11 cellular contexts compared by ENCODE assay signal in genomic region chr22:42962295-42963230, GRCh38. TPM values are rescaled to one million over a fixed set of nuclear protein-coding genes. Genes with fewer than 3 reads are reported as not detected.
DNase-seq lines count a peak whose midpoint lies in the region; ATAC-seq and TF ChIP-seq lines count a peak whose summit lies in the region.
"Had no signal": no experiment of that assay in that cellular context is flagged by ENCODE, and none has a peak within 500 bp of the region (broad histone marks: within the 10 kb centered on the region; RNA-seq: fewer than 3 reads in every experiment).

No MANE protein-coding gene starts in this region.

- H3K4me3 Mint-ChIP-seq in H9 (no peak overlapping the region), T-helper 17 cell (no peak overlapping the region), T-cell (no peak overlapping the region)

- H3K4ac ChIP-seq in H9 (ENCODE audit: low read depth, low read length) = no peak overlapping the region

- in situ Hi-C loops in gastrocnemius medialis (cut with MboI; ENCODE audit: low sequenced_read_pairs in 4 of 4) = loop anchor here in 1 of 4 donors (25.0 kb wide), 1 partner anchor 100 kb away; the partner anchor contains the start of gene ARFGAP3

- H3K27me3 ChIP-seq in H9 (ENCODE audit: insufficient read depth, low read length) (no peaks in the 10 kb centered on the region), heart right ventricle (no peaks in the 10 kb centered on the region), gastrocnemius medialis (no peaks in the 10 kb centered on the region), uterus (no peaks in the 10 kb centered on the region)

- no peak overlapping the region for H4K5ac ChIP-seq in H9 (ENCODE audit: insufficient read length, low read depth, low read length)

- H3K79me2 ChIP-seq in H9 (ENCODE audit: insufficient read depth, low read length) = no peaks in the 10 kb centered on the region; the same call in 1 of the 2 replicates

- no peaks in the 10 kb centered on the region for H3K23me2 ChIP-seq in H9 (ENCODE audit: insufficient read length, low read depth, low read length, poor library complexity, severe bottlenecking)

- no peak overlapping the region for H3T11ph ChIP-seq in H9 (ENCODE audit: low read length)

- no peaks in the 10 kb centered on the region for H3K9me3 ChIP-seq in H9 (ENCODE audit: control insufficient read depth, low read depth, low read length)
- no peaks in the 10 kb centered on the region for H3K9me3 ChIP-seq in T-helper 17 cell (ENCODE audit: control insufficient read depth, low read length, poor library complexity, severe bottlenecking)
- H3K9me3 ChIP-seq in heart right ventricle = no peaks in the 10 kb centered on the region
- H3K9me3 ChIP-seq in gastrocnemius medialis = no peaks in the 10 kb centered on the region
- no peaks in the 10 kb centered on the region for H3K9me3 ChIP-seq in uterus

- H3K4me3 ChIP-seq in heart right ventricle (no peak overlapping the region), gastrocnemius medialis (no peak overlapping the region), uterus (no peak overlapping the region)

- H3K56ac ChIP-seq in H9 (ENCODE audit: insufficient read length, low read depth, low read length) = no peak overlapping the region

- H3K36me3 ChIP-seq in heart right ventricle (peaks cover 0 to 12% (median 0%) of the 10 kb centered on the region in 9 donors), gastrocnemius medialis (no peaks in the 10 kb centered on the region), uterus (no peaks in the 10 kb centered on the region)

- H2BK12ac ChIP-seq in H9 (ENCODE audit: insufficient read length, low read depth, low read length) = no peak overlapping the region

- no peak overlapping the region for H2AFZ ChIP-seq in H9 (ENCODE audit: low read length)

- ATAC-seq in T-helper 17 cell (no peak), heart right ventricle (peak in 6 of 8 donors; percentile 20 to 51 (median 27)), gastrocnemius medialis (no peak), T-cell (replicated peaks in 1 of 4) (no peak)

- WGBS in H9 (ENCODE audit: extremely low coverage, insufficient read length, low lambda C conversion rate) = no CpG with 5 or more reads among the region's 9 CpGs
- WGBS in heart right ventricle, 2 donors = 75% methylated on average over 9 of the region's 9 CpGs

- H2BK20ac ChIP-seq in H9 (ENCODE audit: low read depth, low read length, poor library complexity, severe bottlenecking) = no peak overlapping the region

- H3K79me1 ChIP-seq in H9 (ENCODE audit: insufficient read depth, low read depth, low read length, poor library complexity, severe bottlenecking) = no peaks in the 10 kb centered on the region

- H3K27me3 Mint-ChIP-seq in H9 (ENCODE audit: low read depth) (peaks cover 2% of the 10 kb centered on the region; the same call in 1 of the 2 replicates), T-helper 17 cell (no peaks in the 10 kb centered on the region), T-cell (no peaks in the 10 kb centered on the region)

- no peak overlapping the region for H3K9ac ChIP-seq in H9 (ENCODE audit: extremely low read depth, insufficient read length, low read length)

- no peaks in the 10 kb centered on the region for H3K9me3 Mint-ChIP-seq in H9
- H3K9me3 Mint-ChIP-seq in T-cell = no peaks in the 10 kb centered on the region

- H3K27ac Mint-ChIP-seq in H9 = peak overlapping the region; percentile 20 to 92 (median 54); a peak in 4 of 7 replicates
- H3K27ac Mint-ChIP-seq in T-helper 17 cell = peak overlapping the region; percentile 34
- no peak overlapping the region for H3K27ac Mint-ChIP-seq in T-cell

- peaks cover 21% of the 10 kb centered on the region for H3K4me1 ChIP-seq in H9 (ENCODE audit: insufficient read depth, low read length)
- peaks cover 16 to 85% (median 77%) of the 10 kb centered on the region in 9 donors for H3K4me1 ChIP-seq in heart right ventricle
- peaks cover 45 to 67% of the 10 kb centered on the region in 2 donors for H3K4me1 ChIP-seq in gastrocnemius medialis
- peaks cover 0 to 8% of the 10 kb centered on the region in 2 donors for H3K4me1 ChIP-seq in uterus

- H4K20me1 ChIP-seq in H9 (ENCODE audit: control insufficient read depth, insufficient read depth, insufficient read length) = no peaks in the 10 kb centered on the region

- intact Hi-C loops in heart right ventricle (cut with DNase I) = loop anchor here in 5 of 10 donors (5.0 to 10.0 kb wide), 3 partner anchors 35 to 98 kb away; no protein-coding TSS in a partner anchor
- intact Hi-C loops in gastrocnemius medialis (cut with DNase I; ENCODE audit: low total_unique reads) = no loop called here
- intact Hi-C loops in uterus (cut with DNase I; ENCODE audit: low total_unique reads) = loop anchor here (5.0 kb wide), 1 partner anchor 1010 kb away; the partner anchor contains the start of gene SMIM45

- CTCF ChIA-PET in T-cell (lab: Charles Lee) (no interaction called here), HEK293T (lab: Yijun Ruan, JAX) (no interaction called here)

- H2BK15ac ChIP-seq in H9 (ENCODE audit: low read depth, low read length) = no peak overlapping the region

- H3K4me1 Mint-ChIP-seq in H9 = peaks cover 68 to 85% of the 10 kb centered on the region in 2 experiments
- H3K4me1 Mint-ChIP-seq in T-helper 17 cell = peaks cover 56% of the 10 kb centered on the region
- H3K4me1 Mint-ChIP-seq in T-cell = peaks cover 67 to 78% (median 69%) of the 10 kb centered on the region in 3 donors

- no peak overlapping the region for H2BK5ac ChIP-seq in H9 (ENCODE audit: insufficient read length, low read length)

- H3K36me3 Mint-ChIP-seq in H9 (ENCODE audit: insufficient read depth in 1 of 3, low read depth in 3 of 3) = peaks cover 2 to 12% (median 2%) of the 10 kb centered on the region in 3 experiments; a peak in 3 of 7 replicates
- H3K36me3 Mint-ChIP-seq in T-helper 17 cell (ENCODE audit: low read depth) = no peaks in the 10 kb centered on the region
- peaks cover 35% of the 10 kb centered on the region for H3K36me3 Mint-ChIP-seq in T-cell

- POLR2A ChIA-PET in T-cell (lab: Charles Lee) = no interaction called here
- POLR2A ChIA-PET in HEK293T (lab: Yijun Ruan, JAX) = interaction anchor here (1.1 kb wide), 1 partner anchor 52 kb away, joined by 3 read pairs; the partner anchor contains the start of gene PACSIN2

- no peak overlapping the region for H3K4me2 ChIP-seq in H9 (ENCODE audit: insufficient read depth, insufficient read length, low read length)

- TF ChIP-seq POLR2A in gastrocnemius medialis (IDR thresholded peaks at IDR 0.05) (no peak), uterus (IDR thresholded peaks at IDR 0.05) (no peak)

- H4K91ac ChIP-seq in H9 (ENCODE audit: insufficient read length, low read depth, low read length) = no peak overlapping the region

- H3K23ac ChIP-seq in H9 (ENCODE audit: insufficient read length, low read depth, low read length) = no peak overlapping the region

- DNase-seq in H9 (no peak), T-helper 17 cell (no peak), heart right ventricle (no peak), gastrocnemius medialis (no peak), T-cell (no peak), uterus (no peak), HEK293T (ENCODE audit: extremely low spot score) (no peak)
- no peak for DNase-seq in central memory CD4-positive, alpha-beta T cell
- DNase-seq: amniotic stem cell; KG1; stimulated activated CD4-positive, alpha-beta T cell treated with anti-CD3 and anti-CD28 coated beads, Interleukin-15, amount 100 ng/mL, for 24 hours had no signal

- no peak overlapping the region for H3K27ac ChIP-seq in H9 (ENCODE audit: insufficient read length, low read depth, low read length)
- peak overlapping the region in 9 of 10 donors; percentile 31 to 81 (median 58) for H3K27ac ChIP-seq in heart right ventricle
- peak overlapping the region in 3 of 4 donors; percentile 16 to 79 (median 39) for H3K27ac ChIP-seq in gastrocnemius medialis
- no peak overlapping the region for H3K27ac ChIP-seq in uterus

- no peak for TF ChIP-seq CTCF in H9 (conservative IDR thresholded peaks at IDR 0.05)
- TF ChIP-seq CTCF in heart right ventricle (IDR thresholded peaks at IDR 0.05) = no peak
- TF ChIP-seq CTCF in gastrocnemius medialis (IDR thresholded peaks at IDR 0.05 in 4 of 5, conservative IDR thresholded peaks at IDR 0.05 in 1 of 5) = no peak
- no peak for TF ChIP-seq CTCF in uterus (IDR thresholded peaks at IDR 0.05)

- H2BK120ac ChIP-seq in H9 (ENCODE audit: low read depth, low read length, poor library complexity, severe bottlenecking) = no peak overlapping the region

- no peak overlapping the region for H3K18ac ChIP-seq in H9 (ENCODE audit: insufficient read length, low read depth, low read length)

- H2AK5ac ChIP-seq in H9 (ENCODE audit: insufficient read length, low read length) = no peak overlapping the region

- no peak overlapping the region for H4K8ac ChIP-seq in H9 (replicated peaks; ENCODE audit: insufficient read length, low read depth, low read length)

- H3K14ac ChIP-seq in H9 (ENCODE audit: insufficient read depth, low read length) = no peak overlapping the region

TF ChIP-seq in HEK293T, 16 proteins besides CTCF, POLR2A, EP300 and RAD21 (continues in another document):
- TF ChIP-seq SP1 (IDR thresholded peaks at IDR 0.05) = no peak
- TF ChIP-seq NFRKB (IDR thresholded peaks at IDR 0.05) = no peak
- TF ChIP-seq LEF1 (IDR thresholded peaks at IDR 0.05; ENCODE audit: borderline replicate concordance) = no peak
- TF ChIP-seq HDGF (IDR thresholded peaks at IDR 0.05; ENCODE audit: borderline replicate concordance) = no peak
- TF ChIP-seq SUZ12 (IDR thresholded peaks at IDR 0.05) = no peak
- TF ChIP-seq L3MBTL2 (conservative IDR thresholded peaks at IDR 0.05) = no peak
- TF ChIP-seq CTBP1 (IDR thresholded peaks at IDR 0.05; ENCODE audit: borderline replicate concordance) = no peak
- TF ChIP-seq BHLHE40 (IDR thresholded peaks at IDR 0.05; ENCODE audit: borderline replicate concordance) = no peak
- TF ChIP-seq ARNT (IDR thresholded peaks at IDR 0.05) = no peak
- TF ChIP-seq FOXA1 (IDR thresholded peaks at IDR 0.05) = no peak
- no peak for TF ChIP-seq TARDBP (IDR thresholded peaks at IDR 0.05)
- TF ChIP-seq ELF4 (IDR thresholded peaks at IDR 0.05) = no peak
- TF ChIP-seq ZNF384 (IDR thresholded peaks at IDR 0.05) = no peak
- no peak for TF ChIP-seq FOXK2 (IDR thresholded peaks at IDR 0.05)

RNA-seq across cellular contexts. Expression of gene PACSIN2, which starts 52.4 kb away (rescaled TPM):
- total RNA-seq in H9 (2021) (62.3 and 63.9 TPM in 2 replicates), T-helper 17 cell (10 to 100 TPM; 36.8 to 61.3 TPM), heart right ventricle (10 to 100 TPM; 45.0 to 69.7 (median 57.8) TPM), gastrocnemius medialis (10 to 100 TPM; 37.3 to 45.9 (median 39.8) TPM), T-cell (10 to 100 TPM; 25.9 to 49.0 (median 40.4) TPM), uterus (10 to 100 TPM; 34.4 to 66.1 (median 48.0) TPM)
- 10 to 100 TPM; 24.3 to 41.7 TPM for polyA plus RNA-seq in heart right ventricle

Comparison
In these comparisons a context has a peak if more than half of its experiments do, and no peak if none do; other contexts are left out.
1. H3K27ac ChIP-seq: peak in heart right ventricle (9 of 10) and gastrocnemius medialis (3 of 4); none in H9 (single experiment) and uterus (0 of 2).
2. H3K27ac Mint-ChIP-seq: peak in H9 (3 of 3) and T-helper 17 cell (single experiment); none in T-cell (0 of 2).
3. ATAC-seq: peak in heart right ventricle (6 of 8); none in T-helper 17 cell (single experiment), gastrocnemius medialis (0 of 2) and T-cell (0 of 4).